In genomic region chr21:46110499-46111192, GRCh38 we compare ENCODE assay signal across 11 cellular contexts. TPM values are rescaled to one million over a fixed set of nuclear protein-coding genes. Genes with fewer than 3 reads are reported as not detected.
DNase-seq lines count a peak whose midpoint lies in the region; ATAC-seq and TF ChIP-seq lines count a peak whose summit lies in the region.
"Had no signal": no experiment of that assay in that cellular context is flagged by ENCODE, and none has a peak within 500 bp of the region (broad histone marks: within the 10 kb centered on the region; RNA-seq: fewer than 3 reads in every experiment).

No MANE protein-coding gene starts in this region.

- TF ChIP-seq POLR2A in adrenal gland (IDR thresholded peaks at IDR 0.05) = no peak

- H3K27me3 ChIP-seq in adrenal gland (no peaks in the 10 kb centered on the region), right cardiac atrium (ENCODE audit: control insufficient read depth, insufficient read depth) (no peaks in the 10 kb centered on the region)

- TF ChIP-seq CTCF in adrenal gland (IDR thresholded peaks at IDR 0.05) = no peak

- intact Hi-C loops in adrenal gland (cut with DNase I) (no loop called here), right cardiac atrium (cut with DNase I) (loop anchor here in 1 of 4 donors (10.0 kb wide), 1 partner anchor 106 kb away; no protein-coding TSS in a partner anchor), sciatic nerve (cut with DNase I) (no loop called here)

- H3K27me3 Mint-ChIP-seq in activated naive CD8-positive, alpha-beta T cell treated with anti-CD3 and anti-CD28 coated beads for 36 hours = no peaks in the 10 kb centered on the region

- DNase-seq in ELF-1 (ENCODE audit: low read depth, low spot score) (peak; percentile 18), adrenal gland (peak in 4 of 7 donors; percentile 10 to 57 (median 12)), right cardiac atrium (peak; percentile 48 to 87 (median 79)), sciatic nerve (ENCODE audit: low spot score) (peak; percentile 65), middle frontal gyrus (ENCODE audit: extremely low spot score, low spot score) (no peak), DMS 273 treated with DMSO at 0.1 percent for 48 hours (lab: John Stamatoyannopoulos, UW) (no peak)
- no peak for DNase-seq in activated naive CD8-positive, alpha-beta T cell treated with anti-CD3 and anti-CD28 coated beads for 36 hours
- DNase-seq: activated CD4-positive, alpha-beta T cell treated with anti-CD3 and anti-CD28 coated beads, Interleukin-2, amount 50 U/mL, for 4 hours; NCI-H2107; SIG-M5 had no signal

- WGBS in adrenal gland, 4 donors = 74 to 85% (median 80%) methylated on average over 8 to 20 of the region's 20 CpGs
- WGBS in right cardiac atrium = 60% methylated on average over 20 of the region's 20 CpGs

- peaks cover 13% of the 10 kb centered on the region for H3K9me3 Mint-ChIP-seq in activated naive CD8-positive, alpha-beta T cell treated with anti-CD3 and anti-CD28 coated beads for 36 hours

- H3K36me3 ChIP-seq in adrenal gland (replicated peaks in 1 of 2) = peaks cover 0 to 19% of the 10 kb centered on the region in 2 donors

- peaks cover 18% of the 10 kb centered on the region for H3K36me3 Mint-ChIP-seq in activated naive CD8-positive, alpha-beta T cell treated with anti-CD3 and anti-CD28 coated beads for 36 hours

- H3K4me3 Mint-ChIP-seq in activated naive CD8-positive, alpha-beta T cell treated with anti-CD3 and anti-CD28 coated beads for 36 hours = no peak overlapping the region

- peak; percentile 74 to 93 for ATAC-seq in right cardiac atrium
- ATAC-seq in sciatic nerve = peak; percentile 78
- ATAC-seq in HG03025 (IDR thresholded peaks at IDR 0.05; ENCODE audit: low FRiP score, unreplicated experiment) = no peak

- H3K27ac ChIP-seq in adrenal gland = no peak overlapping the region
- H3K27ac ChIP-seq in right cardiac atrium (ENCODE audit: low read length) = peak overlapping the region; percentile 75

- no peaks in the 10 kb centered on the region for H3K4me1 Mint-ChIP-seq in activated naive CD8-positive, alpha-beta T cell treated with anti-CD3 and anti-CD28 coated beads for 36 hours

- H3K4me3 ChIP-seq in adrenal gland (no peak overlapping the region), right cardiac atrium (ENCODE audit: low read length) (no peak overlapping the region)

- H3K9me3 ChIP-seq in adrenal gland (replicated peaks in 1 of 3) (peaks cover 0 to 12% (median 0%) of the 10 kb centered on the region in 3 donors), right cardiac atrium (ENCODE audit: control insufficient read depth, low read length) (no peaks in the 10 kb centered on the region)

- H3K4me1 ChIP-seq in adrenal gland (replicated peaks in 1 of 2) (no peaks in the 10 kb centered on the region), right cardiac atrium (ENCODE audit: control insufficient read depth, insufficient read depth, low read length) (no peaks in the 10 kb centered on the region)

- no peak overlapping the region for H3K27ac Mint-ChIP-seq in activated naive CD8-positive, alpha-beta T cell treated with anti-CD3 and anti-CD28 coated beads for 36 hours

RNA-seq across cellular contexts. Expression of gene COL6A2, which starts 12.7 kb away (rescaled TPM):
- total RNA-seq in adrenal gland (100 to 1,000 TPM in 7 of 8 donors, 10 to 100 TPM in 1; 80.3 to 335 (median 181) TPM), right cardiac atrium (100 to 1,000 TPM; 198 to 323 (median 274) TPM), sciatic nerve (397 TPM)
- polyA plus RNA-seq in adrenal gland (100 to 1,000 TPM in 2 of 3 donors, 10 to 100 TPM in 1; 19.0 to 543 (median 246) TPM), right cardiac atrium (210 TPM)
- 10 to 100 TPM; 16.0 to 16.5 TPM for total RNA-seq in activated naive CD8-positive, alpha-beta T cell treated with anti-CD3 and anti-CD28 coated beads for 36 hours

RNA-seq across cellular contexts. Expression of gene FTCD, which starts 44.7 kb away (rescaled TPM):
- 1 to 10 TPM in 4 of 8 donors, under 1 TPM in 2, not detected in 2; 0.36 to 2.1 (median 1.8) TPM for total RNA-seq in adrenal gland
- 10 to 100 TPM in 2 of 3 donors, under 1 TPM in 1; 0.20 to 16.8 (median 11.4) TPM for polyA plus RNA-seq in adrenal gland
- total RNA-seq in right cardiac atrium = 1 to 10 TPM; 1.6 to 3.5 (median 2.0) TPM
- polyA plus RNA-seq in right cardiac atrium = 1.00 TPM
- 2.9 TPM for total RNA-seq in sciatic nerve
- under 1 TPM in 1 of 2 experiments, not detected in 1; 0.43 TPM for total RNA-seq in activated naive CD8-positive, alpha-beta T cell treated with anti-CD3 and anti-CD28 coated beads for 36 hours

Comparison
In these comparisons a context has a peak if more than half of its experiments do, and no peak if none do; other contexts are left out.
1. DNase-seq: peak in ELF-1 (single experiment), adrenal gland (4 of 7), right cardiac atrium (3 of 3) and sciatic nerve (single experiment); none in middle frontal gyrus (single experiment), activated naive CD8-positive, alpha-beta T cell treated with anti-CD3 and anti-CD28 coated beads for 36 hours (single experiment) and DMS 273 treated with DMSO at 0.1 percent for 48 hours (single experiment).
2. RNA of gene COL6A2, which starts 12.7 kb away (total RNA-seq): 397 TPM in sciatic nerve (single experiment), 198 to 323 TPM in right cardiac atrium and 80.3 to 335 TPM in adrenal gland; 16.0 to 16.5 TPM in activated naive CD8-positive, alpha-beta T cell treated with anti-CD3 and anti-CD28 coated beads for 36 hours; every median in the first group is over 4 times any median in the second.